12 cellular contexts compared by ENCODE assay signal in the genomic region with DNA sequence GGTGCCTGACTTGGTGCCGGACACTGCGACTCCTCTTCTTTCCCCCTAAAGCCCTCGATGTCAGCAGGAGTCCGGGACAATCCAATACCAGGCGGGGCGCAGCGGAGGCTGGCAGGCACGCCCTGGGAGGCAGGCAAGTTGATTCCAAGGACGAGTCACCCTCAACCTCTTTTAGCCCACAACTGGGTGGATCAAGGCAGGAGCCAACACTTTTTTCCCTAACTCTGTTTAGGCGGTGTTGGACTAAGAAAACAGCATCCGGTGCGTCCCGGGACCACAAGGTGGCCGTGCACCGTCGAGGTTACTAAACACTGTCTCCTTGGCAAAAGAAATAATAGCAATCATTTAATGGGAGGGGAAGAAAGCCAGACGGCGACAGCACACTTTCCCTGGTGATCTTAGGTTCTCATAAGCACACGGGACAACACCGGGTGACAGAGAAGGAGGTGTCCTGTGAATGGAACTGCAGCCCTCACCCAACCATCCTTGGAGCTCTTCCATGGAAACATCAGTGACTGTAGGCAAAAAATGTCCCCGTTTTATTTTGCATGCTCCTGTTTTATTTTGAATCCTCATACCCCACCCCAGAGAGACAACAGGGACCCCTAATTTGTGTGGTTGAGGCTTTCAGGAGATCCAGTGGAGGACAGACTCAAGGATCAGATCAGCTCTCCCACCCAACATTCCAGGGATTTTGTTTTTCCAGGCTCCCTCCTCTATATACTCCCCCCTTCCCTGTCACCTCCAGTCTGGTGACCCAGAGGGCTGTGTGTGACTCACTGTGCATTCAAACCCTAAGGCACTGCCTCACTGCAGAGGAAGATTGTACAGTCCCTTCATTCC. TPM values are rescaled to one million over a fixed set of nuclear protein-coding genes. Genes with fewer than 3 reads are reported as not detected.
DNase-seq lines count a peak whose midpoint lies in the region; ATAC-seq, FAIRE-seq and TF ChIP-seq lines count a peak whose summit lies in the region.
"Had no signal": no experiment of that assay in that cellular context is flagged by ENCODE, and none has a peak within 500 bp of the region (broad histone marks: within the 10 kb centered on the region; RNA-seq: fewer than 3 reads in every experiment).

No MANE protein-coding gene starts in this region.

- no peak overlapping the region for H2AFZ ChIP-seq in K562 (ENCODE audit: low read depth, low read length)

- POLR2A ChIA-PET in K562 (lab: Yijun Ruan, JAX): no interaction called here

- H3K4me3 ChIP-seq in cardiac muscle cell (peak overlapping the region; percentile 47), K562 (no peak overlapping the region), lung (no peak overlapping the region)

- H3K9me1 ChIP-seq in K562 (ENCODE audit: control insufficient read depth, insufficient read depth, low read length): no peaks in the 10 kb centered on the region

- peak in 1 of 2 donors; percentile 2 for DNase-seq in cardiac muscle cell (ENCODE audit: low read depth in 1 of 2, low spot score in 1 of 2)
- DNase-seq in left ventricle myocardium superior: no peak
- DNase-seq in K562 (ENCODE audit: extremely low read depth in 1 of 4, low spot score in 3 of 4): no peak
- DNase-seq in lung (ENCODE audit: low spot score): peak; percentile 28
- peak; percentile 54 for DNase-seq in urothelium cell line (ENCODE audit: low spot score)
- DNase-seq in G401 (ENCODE audit: low spot score): no peak
- DNase-seq in stimulated activated naive CD4-positive, alpha-beta T cell (lab: John Stamatoyannopoulos, UW): no peak
- no peak for DNase-seq in GOT3 (lab: John Stamatoyannopoulos, UW)
- DNase-seq: NCI-H2029 treated with DMSO at 0.1 percent for 48 hours had no signal

- TF ChIP-seq CTCF in cardiac muscle cell (IDR thresholded peaks at IDR 0.05; ENCODE audit: low read depth, low read length): no peak
- TF ChIP-seq CTCF in K562 (IDR thresholded peaks at IDR 0.05 in 2 of 3, conservative IDR thresholded peaks at IDR 0.05 in 1 of 3; ENCODE audit: insufficient read depth in 2 of 3, low read depth in 1 of 3, low read length in 3 of 3): no peak
- TF ChIP-seq CTCF in lung (IDR thresholded peaks at IDR 0.05; ENCODE audit: control extremely low read depth, extremely low read depth): no peak

- CTCF ChIA-PET in K562 (lab: Yijun Ruan, JAX; ENCODE audit: low intra/inter-chr PET ratio): no interaction called here

- FAIRE-seq in K562 (lab: Jason Lieb, UNC) (no peak), urothelium cell line (lab: Jason Lieb, UNC) (peak; percentile 94)
- FAIRE-seq: RCC 7860 had no signal

- H3K9me3 ChIP-seq in cardiac muscle cell (ENCODE audit: low read depth): no peaks in the 10 kb centered on the region
- no peaks in the 10 kb centered on the region for H3K9me3 ChIP-seq in K562 (replicated peaks; ENCODE audit: control insufficient read depth, insufficient read depth, low read depth, low read length)
- peaks cover 0 to 4% of the 10 kb centered on the region in 2 donors for H3K9me3 ChIP-seq in lung (ENCODE audit: control insufficient read depth in 2 of 2, insufficient read depth in 1 of 2, low read length in 1 of 2)

- ATAC-seq in left ventricle myocardium superior (no peak), K562 (peak; percentile 34; the same call in 2 of the 3 replicates), lung (ENCODE audit: insufficient read depth, low FRiP score) (no peak)

- no peak for TF ChIP-seq RAD21 in K562 (CRISPR knock-in tag; conservative IDR thresholded peaks at IDR 0.05 in 1 of 2, IDR thresholded peaks at IDR 0.05 in 1 of 2)

- no peak for TF ChIP-seq EP300 in K562 (IDR thresholded peaks at IDR 0.05; ENCODE audit: low read length)

- no TSS peak for BruUV-seq in K562 (replicated peaks; lab: Mats Ljungman, UMichigan)

- H3K9ac ChIP-seq in K562 (ENCODE audit: insufficient read depth in 1 of 2, low read depth in 2 of 2, low read length in 2 of 2): no peak overlapping the region

- no peak for TF ChIP-seq POLR2A in K562 (conservative IDR thresholded peaks at IDR 0.05)

- 2% methylated on average over 20 of the region's 21 CpGs for WGBS in K562 (ENCODE audit: insufficient coverage, low coverage, missing lambda C conversion rate)
- 7 to 9% methylated on average over 21 of the region's 21 CpGs for WGBS in lung, 2 donors

- H3K27me3 ChIP-seq in cardiac muscle cell (peaks cover 72% of the 10 kb centered on the region), K562 (ENCODE audit: control insufficient read depth in 2 of 2, insufficient read depth in 2 of 2, low read length in 2 of 2) (peaks cover 28 to 31% of the 10 kb centered on the region in 2 experiments), lung (ENCODE audit: control insufficient read depth, insufficient read depth) (peaks cover 16% of the 10 kb centered on the region)

- H3K36me3 ChIP-seq in cardiac muscle cell (no peaks in the 10 kb centered on the region), K562 (ENCODE audit: control insufficient read depth, insufficient read depth, low read length) (no peaks in the 10 kb centered on the region), lung (ENCODE audit: control insufficient read depth in 2 of 2, insufficient read depth in 2 of 2, low read length in 2 of 2) (no peaks in the 10 kb centered on the region)

- H3K4me1 ChIP-seq in cardiac muscle cell (ENCODE audit: low read depth) (peaks cover 2% of the 10 kb centered on the region), K562 (replicated peaks in 1 of 2; ENCODE audit: control insufficient read depth in 2 of 2, insufficient read depth in 2 of 2, low read length in 2 of 2) (0 out of 5 replicates have a peak, but pooled peaks cover 0 to 3% of the 10 kb centered on the region in 2 experiments), lung (ENCODE audit: control insufficient read depth in 2 of 2, insufficient read depth in 2 of 2, low read length in 2 of 2) (peaks cover 0 to 10% of the 10 kb centered on the region in 2 donors)

- H4K20me1 ChIP-seq in K562 (replicated peaks; ENCODE audit: control insufficient read depth, insufficient read depth, low read length): no peaks in the 10 kb centered on the region

- intact Hi-C loops in left ventricle myocardium superior (cut with micrococcal nuclease): no loop called here
- intact Hi-C loops in K562 (cut with micrococcal nuclease): no loop called here

- no peak overlapping the region for H3K4me2 ChIP-seq in K562 (ENCODE audit: insufficient read depth, low read length)

- H3K79me2 ChIP-seq in K562 (ENCODE audit: control insufficient read depth, insufficient read depth, low read length): no peaks in the 10 kb centered on the region

- H3K27ac ChIP-seq in cardiac muscle cell (no peak overlapping the region), K562 (ENCODE audit: extremely low read depth, low read depth, low read length) (no peak overlapping the region), lung (ENCODE audit: low read depth in 1 of 2, low read length in 1 of 2) (no peak overlapping the region)
- H3K27ac ChIP-seq: VCaP had no signal

- in situ Hi-C loops in K562 (cut with MboI): no loop called here
- in situ Hi-C loops in G401 (cut with HindIII; ENCODE audit: low sequenced_read_pairs): no loop called here

TF ChIP-seq in K562, 482 proteins besides CTCF, POLR2A, EP300 and RAD21 (continues in another document):
- TF ChIP-seq CTCFL (IDR thresholded peaks at IDR 0.05; ENCODE audit: borderline replicate concordance, insufficient read depth, low read depth, low read length, poor library complexity, severe bottlenecking) (peak; percentile 44), ZNF75A (CRISPR knock-in tag; IDR thresholded peaks at IDR 0.05) (no peak), ZNF584 (CRISPR knock-in tag; IDR thresholded peaks at IDR 0.05; ENCODE audit: low read depth) (no peak), ZC3H8 (IDR thresholded peaks at IDR 0.05) (no peak)
- TF ChIP-seq, protein P1, sequence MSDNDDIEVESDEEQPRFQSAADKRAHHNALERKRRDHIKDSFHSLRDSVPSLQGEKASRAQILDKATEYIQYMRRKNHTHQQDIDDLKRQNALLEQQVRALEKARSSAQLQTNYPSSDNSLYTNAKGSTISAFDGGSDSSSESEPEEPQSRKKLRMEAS (CRISPR knock-in tag; IDR thresholded peaks at IDR 0.05): no peak

RNA-seq across cellular contexts. Expression of gene CALCR, which starts 1.3 kb away (rescaled TPM):
- total RNA-seq in cardiac muscle cell (not detected in 2 replicates), left ventricle myocardium superior (not detected), K562 (2014; rRNA removed) (0.04 and 0.14 TPM in 2 replicates), K562 (2014; rRNA removed; fragmentation: Illumina TruSeq; extraction: Trizol) (0.06 and 0.07 TPM in 2 replicates), K562 (2015; rRNA removed; fragmentation: Illumina TruSeq; extraction: Trizol) (0.14 TPM in 1 of 2 replicates, not detected in the other), K562 (2021) (0.09 and 0.16 TPM in 2 replicates), lung (under 1 TPM; 0.12 to 0.20 TPM)
- polyA plus RNA-seq in cardiac muscle cell (not detected in 2 replicates), K562 (2011; rRNA removed) (0.09 and 0.10 TPM in 2 replicates), K562 (2014; fragmentation: Illumina TruSeq; extraction: Trizol) (0.04 and 0.07 TPM in 2 replicates), K562 (2014; fragmentation: Nextera tagmentation; extraction: Ambion mirVana) (not detected), K562 (2014; rRNA removed) (0.11 TPM in 1 of 2 replicates, not detected in the other), lung (under 1 TPM; 0.04 to 0.06 TPM)
- 0.28 TPM in 1 of 2 replicates, not detected in the other for total RNA-seq in K562 (2011; cell fraction: chromatin; rRNA removed; ENCODE audit: low replicate concordance)
- total RNA-seq in K562 (2011; cell fraction: nucleolus; rRNA removed): 0.26 TPM in 1 of 2 replicates, not detected in the other
- not detected in 2 replicates for total RNA-seq in K562 (2011; cell fraction: nucleoplasm; rRNA removed)
- 0.09 TPM in 1 of 2 replicates, not detected in the other for polyA plus RNA-seq in K562 (2011; cell fraction: cytosol; rRNA removed)
- 0.04 TPM in 1 of 2 replicates, not detected in the other for polyA plus RNA-seq in K562 (2011; cell fraction: nucleus; rRNA removed)
- polyA plus RNA-seq in K562 (2012): 0.07 and 0.12 TPM in 2 replicates
- not detected in 2 replicates for polyA minus RNA-seq in K562 (2011; rRNA and poly(A)+ RNA removed)
- polyA minus RNA-seq in K562 (2011; cell fraction: cytosol; rRNA and poly(A)+ RNA removed): not detected in 2 replicates
- polyA minus RNA-seq in K562 (2011; cell fraction: nucleus; rRNA and poly(A)+ RNA removed): not detected in 2 replicates
- total RNA-seq in G401 (2014; rRNA removed; shearing (Covaris generic)): not detected in 2 replicates
- total RNA-seq: activated T-helper 1 cell treated with anti-CD3 and anti-CD28 coated beads, Interleukin-12 subunit alpha, Interleukin-12 subunit beta, Interleukin-2, Interleukin-4 antibody, amounts not matched to agents 30 ng/mL and 10 ng/mL and 1 ng/mL, durations not matched to agents 14 hours and 24 hours and 36 hours had no signal

Comparison
In these comparisons a context has a peak if more than half of its experiments do, and no peak if none do; other contexts are left out.
1. DNase-seq: peak in lung (single experiment) and urothelium cell line (single experiment); none in left ventricle myocardium superior (single experiment), K562 (0 of 4), G401 (single experiment), stimulated activated naive CD4-positive, alpha-beta T cell (0 of 6) and GOT3 (single experiment).